ENCODE assay signal across 10 cellular contexts in genomic region chr1:7470904-7471638, GRCh38.
DNase-seq lines count a peak whose midpoint lies in the region; ATAC-seq and TF ChIP-seq lines count a peak whose summit lies in the region.
"Had no signal": no experiment of that assay in that cellular context is flagged by ENCODE, and none has a peak within 500 bp of the region (broad histone marks: within the 10 kb centered on the region; RNA-seq: fewer than 3 reads in every experiment).

No MANE protein-coding gene starts in this region.

- H3K36me3 ChIP-seq in smooth muscle cell (ENCODE audit: low read depth), result no peaks in the 10 kb centered on the region
- H3K36me3 ChIP-seq: neutrophil had no signal

- H3K9ac ChIP-seq in smooth muscle cell (ENCODE audit: low read depth), result peak overlapping the region; percentile 95

- H3K4me2 ChIP-seq in smooth muscle cell, result peak overlapping the region; percentile 64

- H3F3A ChIP-seq in smooth muscle cell (ENCODE audit: low read depth), result no peaks in the 10 kb centered on the region

- peaks cover 7% of the 10 kb centered on the region for H3K4me1 ChIP-seq in smooth muscle cell (ENCODE audit: low read depth)

- intact Hi-C loops in Right ventricle myocardium superior (cut with DNase I) (no loop called here), posterior cingulate gyrus (cut with DNase I) (no loop called here)

- no peak for TF ChIP-seq CTCF in smooth muscle cell (IDR thresholded peaks at IDR 0.05; ENCODE audit: borderline replicate concordance, insufficient read depth, poor library complexity, severe bottlenecking)

- H3K4me3 ChIP-seq in smooth muscle cell, result no peak overlapping the region

- peak; percentile 94 for DNase-seq in H4 (ENCODE audit: low spot score)
- DNase-seq in SW 1271 (lab: John Stamatoyannopoulos, UW), result peak; percentile 14 to 57
- DNase-seq in Right ventricle myocardium superior, result peak; percentile 75
- peak; percentile 85 for DNase-seq in smooth muscle cell (lab: John Stamatoyannopoulos, UW; ENCODE audit: unreplicated experiment)
- no peak for DNase-seq in posterior cingulate gyrus
- DNase-seq: H9 had no signal

- H2AFZ ChIP-seq in smooth muscle cell (ENCODE audit: low read depth), result no peak overlapping the region

- no peaks in the 10 kb centered on the region for H3K9me3 ChIP-seq in smooth muscle cell (replicated peaks; ENCODE audit: low read depth)
- H3K9me3 ChIP-seq: neutrophil had no signal

- H3K79me2 ChIP-seq in smooth muscle cell (ENCODE audit: low read depth), result no peaks in the 10 kb centered on the region

- whole genome bisulfite sequencing in smooth muscle cell (ENCODE audit: low lambda C conversion rate), result 11% methylated on average over 12 of the region's 12 CpGs

- peak overlapping the region; percentile 99 for H3K27ac ChIP-seq in smooth muscle cell (ENCODE audit: low read depth)
- H3K27ac ChIP-seq: neutrophil had no signal

- H4K20me1 ChIP-seq in smooth muscle cell (ENCODE audit: low read depth), result no peaks in the 10 kb centered on the region

- peak; percentile 86 for ATAC-seq in Right ventricle myocardium superior (ENCODE audit: poor library complexity)
- ATAC-seq in GM21737 (IDR thresholded peaks at IDR 0.05; ENCODE audit: unreplicated experiment), result no peak
- ATAC-seq in HG02678 (IDR thresholded peaks at IDR 0.05; ENCODE audit: unreplicated experiment), result no peak
- ATAC-seq in GM18868 (IDR thresholded peaks at IDR 0.05; ENCODE audit: unreplicated experiment), result no peak

- H3K27me3 ChIP-seq in smooth muscle cell (ENCODE audit: low read depth), result no peaks in the 10 kb centered on the region
- H3K27me3 ChIP-seq: neutrophil had no signal

Comparison
In these comparisons a context has a peak if more than half of its experiments do, and no peak if none do; other contexts are left out.
1. DNase-seq: peak in H4 (single experiment), SW 1271 (2 of 2), Right ventricle myocardium superior (single experiment) and smooth muscle cell (single experiment); none in posterior cingulate gyrus (0 of 10).